8 cellular contexts compared by ENCODE assay signal in genomic region chr3:23945903-23946751, GRCh38. TPM values are rescaled to one million over a fixed set of nuclear protein-coding genes. Genes with fewer than 3 reads are reported as not detected.
DNase-seq lines count a peak whose midpoint lies in the region; ATAC-seq and TF ChIP-seq lines count a peak whose summit lies in the region.

No MANE protein-coding gene starts in this region.

- peaks cover 48% of the 10 kb centered on the region for H3K4me1 Mint-ChIP-seq in activated T-cell treated with anti-CD3 and anti-CD28 coated beads, Interleukin-2, amount 50 U/mL, for 24 hours (ENCODE audit: low read depth)

- H3K9ac ChIP-seq in PC-3 (ENCODE audit: low read length) (peak overlapping the region; percentile 71), muscle layer of colon (ENCODE audit: low read length) (peak overlapping the region; percentile 77)

- POLR2A ChIA-PET in PC-3 (lab: Charles Lee; ENCODE audit: unreplicated experiment), result interaction anchor here (0.7 to 1.2 kb wide), 3 partner anchors 12 to 29 kb away, joined by 4 to 9 read pairs (median 6); partner anchors contain the start of genes NKIRAS1 and RPL15

- H3K27me3 ChIP-seq in PC-3 (ENCODE audit: low read length), result no peaks in the 10 kb centered on the region
- no peaks in the 10 kb centered on the region for H3K27me3 ChIP-seq in esophagus (ENCODE audit: control insufficient read depth in 1 of 2, insufficient read depth in 2 of 2, low read length in 2 of 2)
- no peaks in the 10 kb centered on the region for H3K27me3 ChIP-seq in muscle layer of colon (ENCODE audit: control insufficient read depth in 1 of 2, insufficient read depth in 2 of 2, low read length in 2 of 2)

- peak overlapping the region; percentile 98 for H3K27ac Mint-ChIP-seq in activated T-cell treated with anti-CD3 and anti-CD28 coated beads, Interleukin-2, amount 50 U/mL, for 24 hours

- peak overlapping the region; percentile 88 for H3K4me2 ChIP-seq in PC-3 (ENCODE audit: low read length)

- H3K9me3 ChIP-seq in PC-3 (ENCODE audit: low read length), result no peaks in the 10 kb centered on the region
- no peaks in the 10 kb centered on the region for H3K9me3 ChIP-seq in esophagus (ENCODE audit: control insufficient read depth in 2 of 2, insufficient read depth in 1 of 2, low read depth in 1 of 2, low read length in 1 of 2)
- no peaks in the 10 kb centered on the region for H3K9me3 ChIP-seq in muscle layer of colon (ENCODE audit: low read length)

- H3K36me3 Mint-ChIP-seq in activated T-cell treated with anti-CD3 and anti-CD28 coated beads, Interleukin-2, amount 50 U/mL, for 24 hours (ENCODE audit: low read depth), result peaks cover 2% of the 10 kb centered on the region

- peak overlapping the region; percentile 82 for H3K4me3 ChIP-seq in Jurkat, Clone E6-1 (ENCODE audit: low read length)
- peak overlapping the region; percentile 85 for H3K4me3 ChIP-seq in PC-3 (ENCODE audit: low read length)
- H3K4me3 ChIP-seq in esophagus (ENCODE audit: low read depth in 1 of 2, low read length in 2 of 2), result peak overlapping the region; percentile 87 to 92
- peak overlapping the region; percentile 57 to 69 for H3K4me3 ChIP-seq in muscle layer of colon (ENCODE audit: low read depth in 1 of 2, low read length in 2 of 2)

- no peak for TF ChIP-seq CTCF in PC-3 (conservative IDR thresholded peaks at IDR 0.05; ENCODE audit: low read depth, low read length)

- no peaks in the 10 kb centered on the region for H3K9me3 Mint-ChIP-seq in activated T-cell treated with anti-CD3 and anti-CD28 coated beads, Interleukin-2, amount 50 U/mL, for 24 hours

- H4K20me1 ChIP-seq in PC-3 (ENCODE audit: low read length), result peaks cover 42% of the 10 kb centered on the region

- peak overlapping the region; percentile 10; the same call in 1 of the 2 replicates for H2AFZ ChIP-seq in PC-3 (ENCODE audit: low read length)

- no peaks in the 10 kb centered on the region for H3K9me2 ChIP-seq in PC-3 (replicated peaks; ENCODE audit: low read length)

- peaks cover 7% of the 10 kb centered on the region for H3K27me3 Mint-ChIP-seq in activated T-cell treated with anti-CD3 and anti-CD28 coated beads, Interleukin-2, amount 50 U/mL, for 24 hours

- H3K4me1 ChIP-seq in PC-3 (ENCODE audit: insufficient read depth, low read length) (peaks cover 34% of the 10 kb centered on the region), esophagus (ENCODE audit: control insufficient read depth in 2 of 2, insufficient read depth in 2 of 2, low read length in 1 of 2) (peaks cover 0 to 3% of the 10 kb centered on the region in 2 donors), muscle layer of colon (ENCODE audit: insufficient read depth, low read length) (peaks cover 49% of the 10 kb centered on the region)

- 0% methylated on average over 50 to 89 of the region's 89 CpGs for WGBS in esophagus, 2 donors

- BruUV-seq in PC-3 (replicated peaks; lab: Mats Ljungman, UMichigan), result no TSS peak

- CTCF ChIA-PET in PC-3 (lab: Charles Lee), result no interaction called here

- H3K4me3 Mint-ChIP-seq in activated T-cell treated with anti-CD3 and anti-CD28 coated beads, Interleukin-2, amount 50 U/mL, for 24 hours, result peak overlapping the region; percentile 87

- H3K36me3 ChIP-seq in PC-3 (ENCODE audit: low read depth, low read length) (0 out of 2 replicates have a peak, but pooled peaks cover 3% of the 10 kb centered on the region), esophagus (ENCODE audit: control insufficient read depth in 2 of 2, insufficient read depth in 2 of 2, low read length in 1 of 2) (no peaks in the 10 kb centered on the region), muscle layer of colon (ENCODE audit: insufficient read depth, low read length) (no peaks in the 10 kb centered on the region)

- H3K79me2 ChIP-seq in PC-3 (ENCODE audit: low read length), result peaks cover 49% of the 10 kb centered on the region

- DNase-seq in DMS79 (lab: John Stamatoyannopoulos, UW), result peak; percentile 49
- peak; percentile 87 for DNase-seq in Jurkat, Clone E6-1 (ENCODE audit: low read depth, low spot score)
- peak; percentile 97 for DNase-seq in PC-3
- peak; percentile 99 for DNase-seq in activated T-cell treated with anti-CD3 and anti-CD28 coated beads, Interleukin-2, amount 50 U/mL, for 24 hours
- peak; percentile 95 to 98 for DNase-seq in stimulated activated CD8-positive, alpha-beta memory T cell treated with anti-CD3 and anti-CD28 coated beads, Interleukin-7, amount 100 ng/mL, for 1 hour (ENCODE audit: low read depth in 2 of 2)

- intact Hi-C loops in PC-3 (cut with micrococcal nuclease), result loop anchor here (1.0 to 2.0 kb wide), 2 partner anchors 13 to 29 kb away; partner anchors contain the start of genes NKIRAS1 and RPL15

- H3F3A ChIP-seq in PC-3 (ENCODE audit: low read length, unreplicated experiment), result no peaks in the 10 kb centered on the region

- H3K27ac ChIP-seq in PC-3 (ENCODE audit: low read length) (peak overlapping the region; percentile 70), esophagus (ENCODE audit: low read depth in 2 of 2, low read length in 1 of 2) (peak overlapping the region; percentile 95 to 99), muscle layer of colon (ENCODE audit: low read depth, low read length) (peak overlapping the region; percentile 96)

- ATAC-seq in GM21723 (IDR thresholded peaks at IDR 0.05; ENCODE audit: unreplicated experiment), result peak; percentile 79
- peak; percentile 70 for ATAC-seq in PC-3

RNA-seq across cellular contexts. Expression of gene NR1D2, which starts 1.0 kb away (rescaled TPM):
- polyA plus RNA-seq in Jurkat, Clone E6-1 (2012; ENCODE audit: insufficient read depth, insufficient read length), result 8.2 TPM
- 24.7 and 24.8 TPM in 2 replicates for total RNA-seq in PC-3 (2014; rRNA removed)
- polyA plus RNA-seq in esophagus, result 1 to 10 TPM; 8.6 to 9.3 TPM

RNA-seq across cellular contexts. Expression of gene RPL15, which starts 29.2 kb away (rescaled TPM):
- polyA plus RNA-seq in Jurkat, Clone E6-1 (2012; ENCODE audit: insufficient read depth, insufficient read length), result 3,355 TPM
- total RNA-seq in PC-3 (2014; rRNA removed), result 1,500 and 1,904 TPM in 2 replicates
- 1,000 to 10,000 TPM; 2,505 to 3,173 TPM for polyA plus RNA-seq in esophagus

RNA-seq across cellular contexts. Expression of gene NKIRAS1, which starts 29.3 kb away (rescaled TPM):
- 8.1 TPM for polyA plus RNA-seq in Jurkat, Clone E6-1 (2012; ENCODE audit: insufficient read depth, insufficient read length)
- 12.7 and 14.9 TPM in 2 replicates for total RNA-seq in PC-3 (2014; rRNA removed)
- polyA plus RNA-seq in esophagus, result 1 to 10 TPM; 4.9 to 5.4 TPM

Comparison
In these comparisons a context has a peak if more than half of its experiments do, and no peak if none do; other contexts are left out.
1. Peak in every context shown above with its lines: DNase-seq, ATAC-seq, H3K4me3 ChIP-seq and H3K27ac ChIP-seq.
2. DNase-seq: peak in every context shown above with its lines; median percentile 99 in activated T-cell treated with anti-CD3 and anti-CD28 coated beads, Interleukin-2, amount 50 U/mL, for 24 hours; 97 in PC-3; 96 in stimulated activated CD8-positive, alpha-beta memory T cell treated with anti-CD3 and anti-CD28 coated beads, Interleukin-7, amount 100 ng/mL, for 1 hour; 87 in Jurkat, Clone E6-1; 49 in DMS79.